ENCODE assay signal across 16 cellular contexts in the genomic region with DNA sequence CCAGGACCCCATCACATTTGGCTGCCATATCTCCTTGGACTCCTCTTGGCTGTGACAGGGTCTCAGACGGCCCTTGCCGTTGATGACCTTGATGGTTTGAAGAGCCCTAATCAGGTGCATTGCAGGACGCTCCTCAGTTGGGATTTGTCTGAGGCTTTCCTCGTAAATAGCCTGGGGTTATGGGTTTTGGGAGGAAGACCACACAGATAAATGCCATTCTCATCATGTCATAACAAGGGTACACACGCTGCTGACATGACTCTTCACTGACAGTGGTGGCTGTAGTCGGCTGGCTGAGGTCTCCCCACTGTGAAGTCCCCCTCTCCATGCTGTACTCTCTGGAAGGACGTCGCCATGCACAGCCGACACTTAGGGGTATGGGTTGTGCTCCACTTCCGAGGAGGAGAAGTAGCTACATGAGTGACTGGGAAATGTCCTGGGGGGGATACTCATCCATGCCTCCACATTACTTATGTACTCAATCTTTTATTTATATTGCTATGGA. TPM values are rescaled to one million over a fixed set of nuclear protein-coding genes. Genes with fewer than 3 reads are reported as not detected.
DNase-seq lines count a peak whose midpoint lies in the region; ATAC-seq, FAIRE-seq and TF ChIP-seq lines count a peak whose summit lies in the region.
"Had no signal": no experiment of that assay in that cellular context is flagged by ENCODE, and none has a peak within 500 bp of the region (broad histone marks: within the 10 kb centered on the region; RNA-seq: fewer than 3 reads in every experiment).

No MANE protein-coding gene starts in this region.

- H3K27ac Mint-ChIP-seq in osteocyte (ENCODE audit: unreplicated experiment): no peak overlapping the region
- H3K27ac Mint-ChIP-seq: B cell; CD4-positive, CD25-positive, alpha-beta regulatory T cell; GM23338 had no signal

- no peaks in the 10 kb centered on the region for H3K79me2 ChIP-seq in K562 (ENCODE audit: control insufficient read depth, insufficient read depth, low read length)

- H3K4me1 ChIP-seq in K562 (replicated peaks in 1 of 2; ENCODE audit: control insufficient read depth in 2 of 2, insufficient read depth in 2 of 2, low read length in 2 of 2) (no peaks in the 10 kb centered on the region; a peak in 1 of 5 replicates), testis (peaks cover 4% of the 10 kb centered on the region)

- BruUV-seq in K562 (replicated peaks; lab: Mats Ljungman, UMichigan): no TSS peak

- H2AFZ ChIP-seq in K562 (ENCODE audit: low read depth, low read length): no peak overlapping the region
- H2AFZ ChIP-seq: GM23338 had no signal

- H3K9ac ChIP-seq in K562 (ENCODE audit: insufficient read depth in 1 of 2, low read depth in 2 of 2, low read length in 2 of 2): no peak overlapping the region

- peaks cover 4% of the 10 kb centered on the region for H3K27me3 Mint-ChIP-seq in osteocyte (ENCODE audit: unreplicated experiment)

- H3K27ac ChIP-seq in K562 (ENCODE audit: extremely low read depth, low read depth, low read length) (no peak overlapping the region), testis (no peak overlapping the region), brain microvascular endothelial cell (no peak overlapping the region)

- no peak overlapping the region for H3K4me2 ChIP-seq in K562 (ENCODE audit: insufficient read depth, low read length)
- H3K4me2 ChIP-seq: GM23338 had no signal

- DNase-seq in ELR (ENCODE audit: low read depth): peak; percentile 20
- no peak for DNase-seq in K562 (ENCODE audit: extremely low read depth in 1 of 4, low spot score in 3 of 4)
- peak; percentile 57 for DNase-seq in osteocyte (ENCODE audit: extremely low spot score, unreplicated experiment)
- DNase-seq in testis: peak; percentile 0
- no peak for DNase-seq in foreskin fibroblast
- DNase-seq in brain microvascular endothelial cell: no peak
- DNase-seq: C1 segment of cervical spinal cord; CD4-positive, CD25-positive, alpha-beta regulatory T cell; CD8-positive, alpha-beta memory T cell; COR-L47; HCEC 1CT had no signal

- POLR2A ChIA-PET in K562 (lab: Yijun Ruan, JAX): no interaction called here

- no peak overlapping the region for H3K4me3 Mint-ChIP-seq in osteocyte (ENCODE audit: unreplicated experiment)
- H3K4me3 Mint-ChIP-seq: B cell; CD4-positive, CD25-positive, alpha-beta regulatory T cell; CD8-positive, alpha-beta memory T cell; GM23338 had no signal

- in situ Hi-C loops in K562 (cut with MboI): no loop called here
- in situ Hi-C loops in brain microvascular endothelial cell (cut with HindIII; ENCODE audit: low pct_ligation_motif_present, low sequenced_read_pairs): no loop called here

- no peaks in the 10 kb centered on the region; the same call in 1 of the 2 replicates for H3K9me3 ChIP-seq in K562 (replicated peaks; ENCODE audit: control insufficient read depth, insufficient read depth, low read depth, low read length)
- H3K9me3 ChIP-seq in testis: no peaks in the 10 kb centered on the region

- H3K9me1 ChIP-seq in K562 (ENCODE audit: control insufficient read depth, insufficient read depth, low read length): no peaks in the 10 kb centered on the region

- 15% methylated on average over 10 of the region's 10 CpGs for WGBS in K562 (ENCODE audit: insufficient coverage, low coverage, missing lambda C conversion rate)
- WGBS in testis, 2 donors: 89 to 94% methylated on average over 7 to 10 of the region's 10 CpGs

- ATAC-seq in K562 (peak; percentile 42; the same call in 1 of the 3 replicates), GM18870 (IDR thresholded peaks at IDR 0.05; ENCODE audit: unreplicated experiment) (no peak)
- ATAC-seq: GM12878, GM23338 had no signal

- H3K4me1 Mint-ChIP-seq in osteocyte (ENCODE audit: unreplicated experiment): peaks cover 12% of the 10 kb centered on the region
- H3K4me1 Mint-ChIP-seq: B cell; CD4-positive, CD25-positive, alpha-beta regulatory T cell; CD8-positive, alpha-beta memory T cell; GM23338 had no signal

- no peak for FAIRE-seq in K562 (lab: Jason Lieb, UNC)
- FAIRE-seq: H54 had no signal

- no peaks in the 10 kb centered on the region for H3K36me3 Mint-ChIP-seq in osteocyte (ENCODE audit: unreplicated experiment)

- H3K9me3 Mint-ChIP-seq in osteocyte (ENCODE audit: unreplicated experiment): peaks cover 5% of the 10 kb centered on the region
- H3K9me3 Mint-ChIP-seq: CD4-positive, CD25-positive, alpha-beta regulatory T cell; GM23338 had no signal

- TF ChIP-seq POLR2A in K562 (conservative IDR thresholded peaks at IDR 0.05) (no peak), testis (IDR thresholded peaks at IDR 0.05) (no peak)

- intact Hi-C loops in K562 (cut with micrococcal nuclease): no loop called here
- intact Hi-C loops in testis (cut with DNase I; ENCODE audit: low total_unique reads): no loop called here

- no peaks in the 10 kb centered on the region for H4K20me1 ChIP-seq in K562 (replicated peaks; ENCODE audit: control insufficient read depth, insufficient read depth, low read length)

- H3K27me3 ChIP-seq in K562 (ENCODE audit: control insufficient read depth in 2 of 2, insufficient read depth in 2 of 2, low read length in 2 of 2) (peaks cover 14 to 30% of the 10 kb centered on the region in 2 experiments), testis (no peaks in the 10 kb centered on the region), brain microvascular endothelial cell (replicated peaks) (no peaks in the 10 kb centered on the region)

- CTCF ChIA-PET in K562 (lab: Yijun Ruan, JAX; ENCODE audit: low intra/inter-chr PET ratio): no interaction called here

- H3K4me3 ChIP-seq in K562: no peak overlapping the region
- no peak overlapping the region for H3K4me3 ChIP-seq in testis
- H3K4me3 ChIP-seq in foreskin fibroblast (ENCODE audit: low read depth in 1 of 2, low read length in 2 of 2): no peak overlapping the region
- no peak overlapping the region for H3K4me3 ChIP-seq in brain microvascular endothelial cell (ENCODE audit: low read depth, low read length)
- H3K4me3 ChIP-seq: GM12878, GM23338 had no signal

- H3K36me3 ChIP-seq in K562 (ENCODE audit: control insufficient read depth, insufficient read depth, low read length) (no peaks in the 10 kb centered on the region), testis (ENCODE audit: low read depth, missing control alignments) (no peaks in the 10 kb centered on the region), brain microvascular endothelial cell (replicated peaks) (no peaks in the 10 kb centered on the region)

- TF ChIP-seq CTCF in K562 (IDR thresholded peaks at IDR 0.05 in 2 of 3, conservative IDR thresholded peaks at IDR 0.05 in 1 of 3; ENCODE audit: insufficient read depth in 2 of 3, low read depth in 1 of 3, low read length in 3 of 3) (no peak), osteocyte (IDR thresholded peaks at IDR 0.05) (no peak), testis (IDR thresholded peaks at IDR 0.05) (no peak), foreskin fibroblast (IDR thresholded peaks at IDR 0.05; ENCODE audit: low read depth, low read length) (no peak), brain microvascular endothelial cell (IDR thresholded peaks at IDR 0.05; ENCODE audit: low read depth, low read length, missing control alignments) (no peak)

- no peak for TF ChIP-seq RAD21 in K562 (CRISPR knock-in tag; conservative IDR thresholded peaks at IDR 0.05 in 1 of 2, IDR thresholded peaks at IDR 0.05 in 1 of 2)

- no peak for TF ChIP-seq EP300 in K562 (IDR thresholded peaks at IDR 0.05; ENCODE audit: low read length)

TF ChIP-seq in K562, 482 proteins besides CTCF, POLR2A, EP300 and RAD21:
- TF ChIP-seq HMG20B (CRISPR knock-in tag; IDR thresholded peaks at IDR 0.05) (no peak), ARID1B (IDR thresholded peaks at IDR 0.05) (no peak), SAP30 (IDR thresholded peaks at IDR 0.05; ENCODE audit: borderline replicate concordance, insufficient read depth, low read depth, low read length, poor library complexity, severe bottlenecking) (no peak), ZBED1 (IDR thresholded peaks at IDR 0.05) (no peak), MED1 (CRISPR knock-in tag; IDR thresholded peaks at IDR 0.05; ENCODE audit: borderline replicate concordance) (no peak), CXXC5 (CRISPR knock-in tag; IDR thresholded peaks at IDR 0.05) (no peak), CEBPG (CRISPR knock-in tag; IDR thresholded peaks at IDR 0.05) (no peak), CEBPG (tag; conservative IDR thresholded peaks at IDR 0.05 in 1 of 2, IDR thresholded peaks at IDR 0.05 in 1 of 2) (no peak)
- TF ChIP-seq, protein P1, sequence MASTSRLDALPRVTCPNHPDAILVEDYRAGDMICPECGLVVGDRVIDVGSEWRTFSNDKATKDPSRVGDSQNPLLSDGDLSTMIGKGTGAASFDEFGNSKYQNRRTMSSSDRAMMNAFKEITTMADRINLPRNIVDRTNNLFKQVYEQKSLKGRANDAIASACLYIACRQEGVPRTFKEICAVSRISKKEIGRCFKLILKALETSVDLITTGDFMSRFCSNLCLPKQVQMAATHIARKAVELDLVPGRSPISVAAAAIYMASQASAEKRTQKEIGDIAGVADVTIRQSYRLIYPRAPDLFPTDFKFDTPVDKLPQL (IDR thresholded peaks at IDR 0.05; ENCODE audit: extremely low read depth, insufficient read length): no peak

RNA-seq across cellular contexts. Expression of a gene that starts 42.9 kb away (rescaled TPM):
- total RNA-seq in K562 (2011; cell fraction: chromatin; rRNA removed; ENCODE audit: low replicate concordance): 120 and 200 TPM in 2 replicates
- total RNA-seq in K562 (2011; cell fraction: nucleolus; rRNA removed): 104 and 129 TPM in 2 replicates
- total RNA-seq in K562 (2011; cell fraction: nucleoplasm; rRNA removed): 165 and 206 TPM in 2 replicates
- total RNA-seq in K562 (2014; rRNA removed): 65.1 and 70.3 TPM in 2 replicates
- total RNA-seq in K562 (2014; rRNA removed; fragmentation: Illumina TruSeq; extraction: Trizol): 84.5 and 90.3 TPM in 2 replicates
- total RNA-seq in K562 (2015; rRNA removed; fragmentation: Illumina TruSeq; extraction: Trizol): 76.6 and 84.5 TPM in 2 replicates
- 58.8 and 67.0 TPM in 2 replicates for total RNA-seq in K562 (2021)
- polyA plus RNA-seq in K562 (2011; rRNA removed): 78.2 and 95.3 TPM in 2 replicates
- 27.4 and 46.9 TPM in 2 replicates for polyA plus RNA-seq in K562 (2011; cell fraction: cytosol; rRNA removed)
- 50.9 and 73.1 TPM in 2 replicates for polyA plus RNA-seq in K562 (2011; cell fraction: nucleus; rRNA removed)
- 47.0 and 52.8 TPM in 2 replicates for polyA plus RNA-seq in K562 (2012)
- 77.9 and 101 TPM in 2 replicates for polyA plus RNA-seq in K562 (2014; fragmentation: Illumina TruSeq; extraction: Trizol)
- polyA plus RNA-seq in K562 (2014; fragmentation: Nextera tagmentation; extraction: Ambion mirVana): 100 to 1,000 TPM; 109 to 125 TPM
- polyA plus RNA-seq in K562 (2014; rRNA removed): 77.9 and 83.2 TPM in 2 replicates
- 97.3 and 98.2 TPM in 2 replicates for polyA minus RNA-seq in K562 (2011; rRNA and poly(A)+ RNA removed)
- 26.3 and 33.3 TPM in 2 replicates for polyA minus RNA-seq in K562 (2011; cell fraction: cytosol; rRNA and poly(A)+ RNA removed)
- polyA minus RNA-seq in K562 (2011; cell fraction: nucleus; rRNA and poly(A)+ RNA removed): 35.7 and 55.5 TPM in 2 replicates
- 90.7 and 93.9 TPM in 2 replicates for total RNA-seq in osteocyte
- 100 to 1,000 TPM in 1 of 2 donors, 10 to 100 TPM in 1; 77.1 to 104 TPM for total RNA-seq in testis
- polyA plus RNA-seq in testis (ENCODE audit: insufficient read depth, low read depth, low replicate concordance): 71.6 TPM

Comparison
In these comparisons a context has a peak if more than half of its experiments do, and no peak if none do; other contexts are left out.
1. DNase-seq: peak in ELR (single experiment), osteocyte (single experiment) and testis (single experiment); none in K562 (0 of 4), foreskin fibroblast (0 of 2) and brain microvascular endothelial cell (single experiment).